ENCODE assay signal across 10 cellular contexts in genomic region chr3:169430687-169431404, GRCh38.
DNase-seq lines count a peak whose midpoint lies in the region; ATAC-seq, FAIRE-seq and TF ChIP-seq lines count a peak whose summit lies in the region.
"Had no signal": no experiment of that assay in that cellular context is flagged by ENCODE, and none has a peak within 500 bp of the region (broad histone marks: within the 10 kb centered on the region; RNA-seq: fewer than 3 reads in every experiment).

No MANE protein-coding gene starts in this region.

- in situ Hi-C loops in Panc1 (cut with HindIII; ENCODE audit: low pct_unique_long_range_greater_than_20kb, low sequenced_read_pairs), result no loop called here

- no TSS peak for BruUV-seq in Panc1 (replicated peaks; lab: Mats Ljungman, UMichigan)

- H3K36me3 ChIP-seq in Panc1 (ENCODE audit: control insufficient read depth, insufficient read depth, low read length), result no peaks in the 10 kb centered on the region
- H3K36me3 ChIP-seq in left ventricle myocardium inferior, result no peaks in the 10 kb centered on the region

- intact Hi-C loops in Panc1 (cut with micrococcal nuclease; ENCODE audit: unreplicated experiment) (no loop called here), left ventricle myocardium inferior (cut with micrococcal nuclease) (no loop called here)

- H3K27me3 ChIP-seq in Panc1 (ENCODE audit: control insufficient read depth, insufficient read depth, low read length), result no peaks in the 10 kb centered on the region
- H3K27me3 ChIP-seq in left ventricle myocardium inferior (ENCODE audit: low read depth), result no peaks in the 10 kb centered on the region

- TF ChIP-seq CTCF in Panc1 (IDR thresholded peaks at IDR 0.05) (no peak), left ventricle myocardium inferior (IDR thresholded peaks at IDR 0.05; ENCODE audit: borderline replicate concordance) (no peak)

- DNase-seq in A172 (ENCODE audit: low spot score) (peak; percentile 97), H54 (ENCODE audit: insufficient read length, low spot score) (no peak), Panc1 (ENCODE audit: low read depth, low spot score) (no peak), left ventricle myocardium inferior (no peak), amygdala (lab: John Stamatoyannopoulos, UW) (no peak), DMS 273 treated with DMSO at 0.1 percent for 48 hours (lab: John Stamatoyannopoulos, UW) (no peak), SHP77 treated with DMSO at 0.1 percent for 48 hours (lab: John Stamatoyannopoulos, UW) (no peak)
- DNase-seq: C1 segment of cervical spinal cord, natural killer cell had no signal

- no peak overlapping the region for H3K4me3 ChIP-seq in Panc1 (ENCODE audit: low read depth in 2 of 2, low read length in 2 of 2)
- H3K4me3 ChIP-seq in left ventricle myocardium inferior, result no peak overlapping the region

- POLR2A ChIA-PET in Panc1 (lab: Charles Lee), result no interaction called here

- peak; percentile 51; the same call in 1 of the 2 replicates for ATAC-seq in Panc1
- no peak for ATAC-seq in GM19023 (IDR thresholded peaks at IDR 0.05; ENCODE audit: unreplicated experiment)

- H3K9me3 ChIP-seq in Panc1 (ENCODE audit: control insufficient read depth, insufficient read depth, low read depth, low read length) (no peaks in the 10 kb centered on the region), left ventricle myocardium inferior (replicated peaks) (peaks cover 6% of the 10 kb centered on the region)

- H3K27ac ChIP-seq in Panc1 (ENCODE audit: low read length), result no peak overlapping the region
- H3K27ac ChIP-seq in left ventricle myocardium inferior (replicated peaks), result peak overlapping the region; percentile 56

- FAIRE-seq in H54 (lab: Jason Lieb, UNC), result peak; percentile 98

- H3K4me1 ChIP-seq in Panc1 (ENCODE audit: control insufficient read depth, insufficient read depth, low read length) (no peaks in the 10 kb centered on the region), left ventricle myocardium inferior (peaks cover 7% of the 10 kb centered on the region)

- CTCF ChIA-PET in Panc1 (lab: Charles Lee), result interaction anchor here (0.7 kb wide), 1 partner anchor 17 kb away, joined by 3 read pairs; no protein-coding TSS in a partner anchor

- no peak for TF ChIP-seq POLR2A in H54 (IDR thresholded peaks at IDR 0.05; ENCODE audit: low read depth, low read length)
